Comparison of ENCODE assay signal across 10 cellular contexts in the genomic region with DNA sequence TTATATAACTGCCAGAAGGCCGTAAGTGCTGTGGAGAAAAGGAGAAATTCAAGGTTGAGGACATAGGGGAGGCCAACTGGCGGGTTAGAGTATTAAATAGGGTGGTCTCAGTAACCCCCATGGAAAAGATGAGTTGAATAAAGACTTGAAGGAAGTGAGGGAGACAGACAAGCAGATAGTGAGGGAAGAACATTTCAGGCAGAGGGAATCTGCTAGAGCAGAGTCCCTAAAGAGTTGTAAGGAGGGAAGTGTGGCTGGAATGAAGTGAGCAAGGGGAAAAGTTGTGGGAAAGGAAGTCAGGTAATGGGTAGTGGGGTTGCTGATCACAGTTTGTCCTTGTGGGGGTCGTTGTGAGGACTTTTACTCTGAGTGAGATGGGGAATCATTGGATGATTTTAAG. TPM values are rescaled to one million over a fixed set of nuclear protein-coding genes. Genes with fewer than 3 reads are reported as not detected.
DNase-seq lines count a peak whose midpoint lies in the region; ATAC-seq, FAIRE-seq and TF ChIP-seq lines count a peak whose summit lies in the region.
"Had no signal": no experiment of that assay in that cellular context is flagged by ENCODE, and none has a peak within 500 bp of the region (broad histone marks: within the 10 kb centered on the region; RNA-seq: fewer than 3 reads in every experiment).

No MANE protein-coding gene starts in this region.

- H3K9me3 ChIP-seq in CD4-positive, CD25-positive, alpha-beta regulatory T cell (ENCODE audit: control insufficient read depth in 2 of 2, low read length in 2 of 2), result no peaks in the 10 kb centered on the region
- H3K9me3 ChIP-seq in HUES64 (ENCODE audit: insufficient read depth, low read depth, low read length) (no peaks in the 10 kb centered on the region), gastrocnemius medialis (no peaks in the 10 kb centered on the region)
- H3K9me3 ChIP-seq: psoas muscle had no signal

- no peaks in the 10 kb centered on the region for H3K36me3 ChIP-seq in CD4-positive, CD25-positive, alpha-beta regulatory T cell (ENCODE audit: control insufficient read depth, insufficient read depth, low read length)
- H3K36me3 ChIP-seq in HUES64 (ENCODE audit: insufficient read depth, low read length) (peaks cover 12% of the 10 kb centered on the region), gastrocnemius medialis (no peaks in the 10 kb centered on the region)

- DNase-seq in CD4-positive, CD25-positive, alpha-beta regulatory T cell, result no peak
- DNase-seq in activated naive CD8-positive, alpha-beta T cell treated with anti-CD3 and anti-CD28 coated beads, Interleukin-2, amount 50 U/mL, for 24 hours, result no peak
- DNase-seq in mesothelial cell of epicardium (ENCODE audit: low spot score in 2 of 2, unreplicated experiment in 2 of 2) (no peak), gastrocnemius medialis (no peak), frontal cortex (ENCODE audit: low spot score in 2 of 2) (no peak)
- DNase-seq in activated CD4-positive, CD25-positive, alpha-beta regulatory T cell treated with anti-CD3 and anti-CD28 coated beads, Interleukin-2, amount 50 U/mL, for 72 hours, result no peak
- DNase-seq: activated effector memory CD4-positive, alpha-beta T cell treated with anti-CD3 and anti-CD28 coated beads, Interleukin-2, amount 50 U/mL, for 16 hours; psoas muscle had no signal

- intact Hi-C loops in gastrocnemius medialis (cut with DNase I; ENCODE audit: low total_unique reads), result loop anchor here (5.0 kb wide), 1 partner anchor 179 kb away; no protein-coding TSS in a partner anchor

- peaks cover 29% of the 10 kb centered on the region for H3K4me1 ChIP-seq in CD4-positive, CD25-positive, alpha-beta regulatory T cell (ENCODE audit: control insufficient read depth, insufficient read depth, low read length, poor library complexity, severe bottlenecking)
- peaks cover 13% of the 10 kb centered on the region for H3K4me1 ChIP-seq in HUES64 (ENCODE audit: insufficient read depth, low read length)
- peaks cover 4 to 11% of the 10 kb centered on the region in 2 donors for H3K4me1 ChIP-seq in gastrocnemius medialis

- H3K4me3 ChIP-seq in CD4-positive, CD25-positive, alpha-beta regulatory T cell (ENCODE audit: low read depth, low read length), result peak overlapping the region; percentile 78
- peak overlapping the region; percentile 93 for H3K4me3 ChIP-seq in HUES64 (ENCODE audit: low read length)
- no peak overlapping the region for H3K4me3 ChIP-seq in gastrocnemius medialis

- peaks cover 6 to 46% (median 28%) of the 10 kb centered on the region in 4 donors for H3K4me1 Mint-ChIP-seq in CD4-positive, CD25-positive, alpha-beta regulatory T cell
- H3K4me1 Mint-ChIP-seq in activated naive CD8-positive, alpha-beta T cell treated with anti-CD3 and anti-CD28 coated beads, Interleukin-2, amount 50 U/mL, for 24 hours, result peaks cover 41% of the 10 kb centered on the region
- H3K4me1 Mint-ChIP-seq in mesothelial cell of epicardium, result peaks cover 35% of the 10 kb centered on the region

- no peaks in the 10 kb centered on the region for H3K9me3 Mint-ChIP-seq in CD4-positive, CD25-positive, alpha-beta regulatory T cell
- H3K9me3 Mint-ChIP-seq in activated naive CD8-positive, alpha-beta T cell treated with anti-CD3 and anti-CD28 coated beads, Interleukin-2, amount 50 U/mL, for 24 hours, result no peaks in the 10 kb centered on the region
- no peaks in the 10 kb centered on the region for H3K9me3 Mint-ChIP-seq in mesothelial cell of epicardium

- in situ Hi-C loops in gastrocnemius medialis (cut with MboI; ENCODE audit: low sequenced_read_pairs in 4 of 4), result no loop called here

- peak overlapping the region in 2 of 3 donors; percentile 91 to 97 for H3K27ac Mint-ChIP-seq in CD4-positive, CD25-positive, alpha-beta regulatory T cell
- peak overlapping the region; percentile 95 for H3K27ac Mint-ChIP-seq in activated naive CD8-positive, alpha-beta T cell treated with anti-CD3 and anti-CD28 coated beads, Interleukin-2, amount 50 U/mL, for 24 hours
- H3K27ac Mint-ChIP-seq in mesothelial cell of epicardium, result peak overlapping the region; percentile 97

- no peak for FAIRE-seq in frontal cortex (lab: Jason Lieb, UNC)

- ATAC-seq in CD4-positive, CD25-positive, alpha-beta regulatory T cell (ENCODE audit: low read depth in 2 of 2), result no peak
- no peak for ATAC-seq in activated naive CD8-positive, alpha-beta T cell treated with anti-CD3 and anti-CD28 coated beads, Interleukin-2, amount 50 U/mL, for 24 hours
- ATAC-seq in gastrocnemius medialis, result no peak
- no peak for ATAC-seq in GM21515 (IDR thresholded peaks at IDR 0.05; ENCODE audit: unreplicated experiment)
- ATAC-seq: psoas muscle had no signal

- 69% methylated on average over 3 of the region's 3 CpGs for WGBS in HUES64

- TF ChIP-seq CTCF in mesothelial cell of epicardium (IDR thresholded peaks at IDR 0.05; ENCODE audit: unreplicated experiment) (no peak), gastrocnemius medialis (IDR thresholded peaks at IDR 0.05 in 4 of 5, conservative IDR thresholded peaks at IDR 0.05 in 1 of 5) (no peak)

- no peak for TF ChIP-seq POLR2A in gastrocnemius medialis (IDR thresholded peaks at IDR 0.05)

- no peaks in the 10 kb centered on the region for H3K27me3 Mint-ChIP-seq in CD4-positive, CD25-positive, alpha-beta regulatory T cell
- no peaks in the 10 kb centered on the region for H3K27me3 Mint-ChIP-seq in activated naive CD8-positive, alpha-beta T cell treated with anti-CD3 and anti-CD28 coated beads, Interleukin-2, amount 50 U/mL, for 24 hours
- H3K27me3 Mint-ChIP-seq in mesothelial cell of epicardium (ENCODE audit: low read depth), result no peaks in the 10 kb centered on the region

- H3K4me3 Mint-ChIP-seq in CD4-positive, CD25-positive, alpha-beta regulatory T cell, result peak overlapping the region; percentile 52 to 93 (median 90)
- peak overlapping the region; percentile 94 for H3K4me3 Mint-ChIP-seq in activated naive CD8-positive, alpha-beta T cell treated with anti-CD3 and anti-CD28 coated beads, Interleukin-2, amount 50 U/mL, for 24 hours
- H3K4me3 Mint-ChIP-seq in mesothelial cell of epicardium, result peak overlapping the region; percentile 83

- H3K27me3 ChIP-seq in CD4-positive, CD25-positive, alpha-beta regulatory T cell (ENCODE audit: control insufficient read depth, insufficient read depth, low read length), result no peaks in the 10 kb centered on the region
- H3K27me3 ChIP-seq in HUES64 (ENCODE audit: insufficient read depth, low read length), result no peaks in the 10 kb centered on the region
- H3K27me3 ChIP-seq in gastrocnemius medialis, result no peaks in the 10 kb centered on the region

- no peaks in the 10 kb centered on the region for H3K36me3 Mint-ChIP-seq in CD4-positive, CD25-positive, alpha-beta regulatory T cell
- peaks cover 35% of the 10 kb centered on the region for H3K36me3 Mint-ChIP-seq in activated naive CD8-positive, alpha-beta T cell treated with anti-CD3 and anti-CD28 coated beads, Interleukin-2, amount 50 U/mL, for 24 hours (ENCODE audit: low read depth)
- H3K36me3 Mint-ChIP-seq in mesothelial cell of epicardium, result no peaks in the 10 kb centered on the region

- peak overlapping the region; percentile 92 for H3K27ac ChIP-seq in CD4-positive, CD25-positive, alpha-beta regulatory T cell (ENCODE audit: insufficient read depth, low read length, poor library complexity, severe bottlenecking)
- no peak overlapping the region for H3K27ac ChIP-seq in HUES64 (ENCODE audit: low read depth, low read length)
- H3K27ac ChIP-seq in gastrocnemius medialis, result no peak overlapping the region

- peak overlapping the region; percentile 84; the same call in 1 of the 2 replicates for H3K9ac ChIP-seq in HUES64 (ENCODE audit: low read depth, low read length)

RNA-seq across cellular contexts. Expression of gene KIFC1, which starts 1.4 kb away (rescaled TPM):
- total RNA-seq in CD4-positive, CD25-positive, alpha-beta regulatory T cell, result 8.7 TPM
- polyA plus RNA-seq in CD4-positive, CD25-positive, alpha-beta regulatory T cell, result 1 to 10 TPM in 3 of 4 donors, under 1 TPM in 1; 0.41 to 3.9 (median 1.3) TPM
- polyA plus RNA-seq in HUES64 (2013, experiment 1 of 2), result 61.5 TPM
- polyA plus RNA-seq in HUES64 (2013, experiment 2 of 2), result 66.2 TPM
- 30.1 to 31.3 TPM (median 30.3 TPM) in 3 replicates for total RNA-seq in mesothelial cell of epicardium
- 1 to 10 TPM in 1 of 4 donors, under 1 TPM in 1, not detected in 2; 0.64 to 1.4 TPM for total RNA-seq in gastrocnemius medialis
- total RNA-seq in frontal cortex, result 4.1 TPM

RNA-seq across cellular contexts. Expression of gene PHF1, which starts 17.8 kb away (rescaled TPM):
- total RNA-seq in CD4-positive, CD25-positive, alpha-beta regulatory T cell, result 403 TPM
- 10 to 100 TPM; 41.5 to 72.2 (median 64.1) TPM for polyA plus RNA-seq in CD4-positive, CD25-positive, alpha-beta regulatory T cell
- polyA plus RNA-seq in HUES64 (2013, experiment 1 of 2), result 34.9 TPM
- 39.5 TPM for polyA plus RNA-seq in HUES64 (2013, experiment 2 of 2)
- total RNA-seq in mesothelial cell of epicardium (61.0 to 63.6 TPM (median 63.0 TPM) in 3 replicates), gastrocnemius medialis (10 to 100 TPM; 53.5 to 65.8 (median 62.9) TPM), frontal cortex (16.3 TPM)

RNA-seq across cellular contexts. Expression of gene CUTA, which starts 24.9 kb away (rescaled TPM):
- 202 TPM for total RNA-seq in CD4-positive, CD25-positive, alpha-beta regulatory T cell
- polyA plus RNA-seq in CD4-positive, CD25-positive, alpha-beta regulatory T cell, result 100 to 1,000 TPM; 435 to 529 (median 489) TPM
- polyA plus RNA-seq in HUES64 (2013, experiment 1 of 2), result 210 TPM
- 234 TPM for polyA plus RNA-seq in HUES64 (2013, experiment 2 of 2)
- 238 to 239 TPM (median 239 TPM) in 3 replicates for total RNA-seq in mesothelial cell of epicardium
- 100 to 1,000 TPM in 2 of 4 donors, 10 to 100 TPM in 2; 69.9 to 119 (median 93.2) TPM for total RNA-seq in gastrocnemius medialis
- total RNA-seq in frontal cortex, result 84.8 TPM

RNA-seq across cellular contexts. Expression of gene SYNGAP1, which starts 26.9 kb away (rescaled TPM):
- total RNA-seq in CD4-positive, CD25-positive, alpha-beta regulatory T cell, result 81.4 TPM
- polyA plus RNA-seq in CD4-positive, CD25-positive, alpha-beta regulatory T cell, result under 1 TPM; 0.48 to 0.82 (median 0.63) TPM
- polyA plus RNA-seq in HUES64 (2013, experiment 1 of 2), result 51.5 TPM
- 50.1 TPM for polyA plus RNA-seq in HUES64 (2013, experiment 2 of 2)
- 57.7 to 66.1 TPM (median 65.1 TPM) in 3 replicates for total RNA-seq in mesothelial cell of epicardium
- total RNA-seq in gastrocnemius medialis, result 1 to 10 TPM in 3 of 4 donors, under 1 TPM in 1; 0.71 to 2.3 (median 1.3) TPM
- 35.1 TPM for total RNA-seq in frontal cortex

Comparison
In these comparisons a context has a peak if more than half of its experiments do, and no peak if none do; other contexts are left out.
1. H3K4me3 ChIP-seq: peak in CD4-positive, CD25-positive, alpha-beta regulatory T cell (single experiment) and HUES64 (single experiment); none in gastrocnemius medialis (0 of 4).
2. Peak in every context shown above with its lines, with median percentiles within 50 percentile points of each other: H3K27ac Mint-ChIP-seq and H3K4me3 Mint-ChIP-seq.